Comparison of ENCODE assay signal across 22 cellular contexts in the genomic region with DNA sequence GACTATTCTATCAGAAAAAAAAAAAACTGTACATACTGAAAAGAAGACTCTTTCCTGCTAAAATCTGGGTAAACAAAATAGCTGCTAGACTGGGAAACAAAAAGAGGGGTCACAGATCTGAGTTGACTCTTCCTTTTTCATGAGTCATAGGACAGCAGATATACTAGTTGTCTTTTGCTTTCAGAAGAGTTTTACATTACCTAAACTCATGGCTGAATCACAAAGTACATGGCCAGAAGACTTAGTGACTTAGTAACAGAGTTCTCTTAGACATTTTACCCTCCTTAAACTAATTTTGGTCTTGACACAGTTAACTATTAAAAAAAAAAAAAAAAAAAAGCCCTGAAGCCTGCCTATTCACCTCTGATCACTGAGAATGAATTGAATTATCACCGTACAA.
"Had no signal": no experiment of that assay in that cellular context is flagged by ENCODE, and none has a peak within 500 bp of the region (broad histone marks: within the 10 kb centered on the region; RNA-seq: fewer than 3 reads in every experiment).

No MANE protein-coding gene starts in this region.

- H3K36me3 Mint-ChIP-seq: memory B cell; stimulated activated effector memory CD8-positive, alpha-beta T cell treated with anti-CD3 and anti-CD28 coated beads, Interleukin-12 subunit alpha, Interleukin-12 subunit beta, amount 100 ng/mL, for 72 hours; type B pancreatic cell had no signal

- H3K27ac ChIP-seq: foreskin keratinocyte, hepatocyte, left ventricle myocardium inferior, lower lobe of right lung, suprapubic skin, thyroid gland had no signal

- DNase-seq: central memory CD4-positive, alpha-beta T cell; effector memory CD8-positive, alpha-beta T cell; erythroblast; foreskin keratinocyte; head of caudate nucleus; left ventricle myocardium inferior; lower lobe of right lung; midbrain; right cardiac atrium; stimulated activated CD4-positive, alpha-beta T cell treated with anti-CD3 and anti-CD28 coated beads, Interleukin-4, amount 100 ng/mL, for 1 hour; stimulated activated CD8-positive, alpha-beta memory T cell treated with anti-CD3 and anti-CD28 coated beads, Interleukin-4, amount 100 ng/mL, for 48 hours; stimulated activated naive CD8-positive, alpha-beta T cell treated with anti-CD3 and anti-CD28 coated beads, Interleukin-15, Interleukin-2, amounts not matched to agents 100 U/mL and 50 U/mL, for 24 hours; thyroid gland had no signal

- H3K9me3 Mint-ChIP-seq: type B pancreatic cell had no signal

- H3K4me3 ChIP-seq: hepatocyte, left ventricle myocardium inferior, lower lobe of right lung, smooth muscle cell, suprapubic skin, thyroid gland had no signal

- H3K9me3 ChIP-seq: lower lobe of right lung, suprapubic skin, thyroid gland had no signal

- H3K4me1 ChIP-seq: foreskin keratinocyte, left ventricle myocardium inferior, lower lobe of right lung, suprapubic skin, thyroid gland had no signal

- FAIRE-seq: urothelium cell line had no signal

- ATAC-seq: effector memory CD8-positive, alpha-beta T cell; foreskin keratinocyte; lower lobe of right lung; natural killer cell treated with Interleukin-12 subunit alpha and Interleukin-12 subunit beta and Interleukin-15 and Interleukin-18, amount 100 ng/mL, for 72 hours; right cardiac atrium; stimulated activated effector memory CD8-positive, alpha-beta T cell treated with anti-CD3 and anti-CD28 coated beads, Interleukin-12 subunit alpha, Interleukin-12 subunit beta, amount 100 ng/mL, for 72 hours; stimulated activated naive CD8-positive, alpha-beta T cell treated with anti-CD3 and anti-CD28 coated beads, Interleukin-15, Interleukin-2, amounts not matched to agents 100 U/mL and 50 U/mL, for 24 hours had no signal

- H3K4me1 Mint-ChIP-seq: memory B cell; stimulated activated effector memory CD8-positive, alpha-beta T cell treated with anti-CD3 and anti-CD28 coated beads, Interleukin-12 subunit alpha, Interleukin-12 subunit beta, amount 100 ng/mL, for 72 hours had no signal

- H3K4me2 ChIP-seq: hepatocyte, smooth muscle cell had no signal

- H3K27ac Mint-ChIP-seq: dendritic cell treated with granulocyte-macrophage colony-stimulating factor and Interleukin-4, amounts not matched to agents 40 ng/mL and 50 ng/mL, for 4 days; effector memory CD8-positive, alpha-beta T cell; memory B cell; natural killer cell treated with Interleukin-12 subunit alpha and Interleukin-12 subunit beta and Interleukin-15 and Interleukin-18, amount 100 ng/mL, for 72 hours; stimulated activated effector memory CD8-positive, alpha-beta T cell treated with anti-CD3 and anti-CD28 coated beads, Interleukin-12 subunit alpha, Interleukin-12 subunit beta, amount 100 ng/mL, for 72 hours; type B pancreatic cell had no signal

- H3K27me3 Mint-ChIP-seq: dendritic cell treated with granulocyte-macrophage colony-stimulating factor and Interleukin-4, amounts not matched to agents 40 ng/mL and 50 ng/mL, for 4 days; effector memory CD8-positive, alpha-beta T cell; memory B cell; natural killer cell treated with Interleukin-12 subunit alpha and Interleukin-12 subunit beta and Interleukin-15 and Interleukin-18, amount 100 ng/mL, for 72 hours; type B pancreatic cell had no signal

- H3K4me3 Mint-ChIP-seq: dendritic cell treated with granulocyte-macrophage colony-stimulating factor and Interleukin-4, amounts not matched to agents 40 ng/mL and 50 ng/mL, for 4 days; effector memory CD8-positive, alpha-beta T cell; memory B cell; natural killer cell treated with Interleukin-12 subunit alpha and Interleukin-12 subunit beta and Interleukin-15 and Interleukin-18, amount 100 ng/mL, for 72 hours; stimulated activated effector memory CD8-positive, alpha-beta T cell treated with anti-CD3 and anti-CD28 coated beads, Interleukin-12 subunit alpha, Interleukin-12 subunit beta, amount 100 ng/mL, for 72 hours; type B pancreatic cell had no signal
